Comparison of ENCODE assay signal across 8 cellular contexts in genomic region chr4:87973283-87974169, GRCh38. TPM values are rescaled to one million over a fixed set of nuclear protein-coding genes. Genes with fewer than 3 reads are reported as not detected.
DNase-seq lines count a peak whose midpoint lies in the region; ATAC-seq and TF ChIP-seq lines count a peak whose summit lies in the region.

No MANE protein-coding gene starts in this region.

- H3K27ac Mint-ChIP-seq in Calu3 (ENCODE audit: unreplicated experiment): no peak overlapping the region
- no peak overlapping the region for H3K27ac Mint-ChIP-seq in activated T-helper 17 cell treated with anti-CD3 and anti-CD28 coated beads, Interleukin-2, amount 50 U/mL, for 72 hours

- no TSS peak for BruUV-seq in Calu3 (replicated peaks; lab: Mats Ljungman, UMichigan)

- CTCF ChIA-PET in Calu3 (lab: Charles Lee): interaction anchor here (0.7 to 3.2 kb wide), 5 partner anchors 12 to 144 kb away, joined by 3 to 26 read pairs (median 3); no protein-coding TSS in a partner anchor

- H3K4me1 Mint-ChIP-seq in Calu3 (ENCODE audit: low read depth, unreplicated experiment): peaks cover 19% of the 10 kb centered on the region
- peaks cover 6% of the 10 kb centered on the region for H3K4me1 Mint-ChIP-seq in activated T-helper 17 cell treated with anti-CD3 and anti-CD28 coated beads, Interleukin-2, amount 50 U/mL, for 72 hours

- peak; percentile 43 for DNase-seq in Calu3
- DNase-seq in NCI-H82 (lab: John Stamatoyannopoulos, UW): peak; percentile 82
- peak; percentile 64 for DNase-seq in glomerular endothelial cell (ENCODE audit: extremely low read depth, low read depth, low spot score)
- DNase-seq in omental fat pad (ENCODE audit: low spot score): no peak
- DNase-seq in epidermal melanocyte (ENCODE audit: insufficient read length, low spot score): no peak

- H3K36me3 Mint-ChIP-seq in Calu3 (ENCODE audit: insufficient read depth, unreplicated experiment): peaks cover 29% of the 10 kb centered on the region
- no peaks in the 10 kb centered on the region for H3K36me3 Mint-ChIP-seq in activated T-helper 17 cell treated with anti-CD3 and anti-CD28 coated beads, Interleukin-2, amount 50 U/mL, for 72 hours (ENCODE audit: low read depth)

- no peak for TF ChIP-seq CTCF in Calu3 (IDR thresholded peaks at IDR 0.05; ENCODE audit: unreplicated experiment)
- peak in 2 of 3 donors; percentile 33 to 39 for TF ChIP-seq CTCF in omental fat pad (IDR thresholded peaks at IDR 0.05)

- no peaks in the 10 kb centered on the region for H3K9me3 Mint-ChIP-seq in Calu3 (ENCODE audit: low read depth, unreplicated experiment)
- no peaks in the 10 kb centered on the region for H3K9me3 Mint-ChIP-seq in activated T-helper 17 cell treated with anti-CD3 and anti-CD28 coated beads, Interleukin-2, amount 50 U/mL, for 72 hours

- no peaks in the 10 kb centered on the region for H3K27me3 Mint-ChIP-seq in Calu3 (ENCODE audit: unreplicated experiment)
- H3K27me3 Mint-ChIP-seq in activated T-helper 17 cell treated with anti-CD3 and anti-CD28 coated beads, Interleukin-2, amount 50 U/mL, for 72 hours: peaks cover 43% of the 10 kb centered on the region

- intact Hi-C loops in Calu3 (cut with micrococcal nuclease; ENCODE audit: unreplicated experiment): loop anchor here (1.0 kb wide), 1 partner anchor 120 kb away; no protein-coding TSS in a partner anchor

- no peak overlapping the region for H3K4me3 Mint-ChIP-seq in Calu3 (ENCODE audit: low read depth, unreplicated experiment)
- H3K4me3 Mint-ChIP-seq in activated T-helper 17 cell treated with anti-CD3 and anti-CD28 coated beads, Interleukin-2, amount 50 U/mL, for 72 hours: no peak overlapping the region

- ATAC-seq in GM19372 (IDR thresholded peaks at IDR 0.05; ENCODE audit: low read depth, unreplicated experiment) (peak; percentile 63), HG03457 (IDR thresholded peaks at IDR 0.05; ENCODE audit: unreplicated experiment) (peak; percentile 54), omental fat pad (ENCODE audit: low FRiP score) (peak; percentile 89)
- peak; percentile 53 for ATAC-seq in activated T-helper 17 cell treated with anti-CD3 and anti-CD28 coated beads, Interleukin-2, amount 50 U/mL, for 72 hours (replicated peaks)

RNA-seq across cellular contexts. Expression of gene SPP1, which starts 2.0 kb away (rescaled TPM):
- total RNA-seq in Calu3 (2022) (1,002 and 1,878 TPM in 2 replicates), glomerular endothelial cell (6.7 and 33.4 TPM in 2 replicates), omental fat pad (1,000 to 10,000 TPM in 1 of 4 donors, 10 to 100 TPM in 1, 1 to 10 TPM in 2; 7.9 to 1,073 (median 45.8) TPM)
- total RNA-seq in activated T-helper 17 cell treated with anti-CD3 and anti-CD28 coated beads, Interleukin-2, amount 50 U/mL, for 72 hours: 1 to 10 TPM in 1 of 2 donors, under 1 TPM in 1; 0.21 to 7.3 TPM

RNA-seq across cellular contexts. Expression of gene PKD2, which starts 33.9 kb away (rescaled TPM):
- total RNA-seq in Calu3 (2022) (30.4 and 31.6 TPM in 2 replicates), glomerular endothelial cell (18.8 and 27.6 TPM in 2 replicates), omental fat pad (100 to 1,000 TPM in 1 of 4 donors, 10 to 100 TPM in 3; 66.5 to 130 (median 88.6) TPM)
- total RNA-seq in activated T-helper 17 cell treated with anti-CD3 and anti-CD28 coated beads, Interleukin-2, amount 50 U/mL, for 72 hours: 10 to 100 TPM in 1 of 2 donors, 1 to 10 TPM in 1; 7.3 to 12.7 TPM

Comparison
In these comparisons a context has a peak if more than half of its experiments do, and no peak if none do; other contexts are left out.
1. DNase-seq: peak in Calu3 (single experiment), NCI-H82 (single experiment) and glomerular endothelial cell (single experiment); none in omental fat pad (single experiment) and epidermal melanocyte (single experiment).
2. Peak in every context shown above with its lines, with median percentiles within 50 percentile points of each other: ATAC-seq.